Comparison of ENCODE assay signal across 1 cellular context in genomic region chr10:26438534-26439269, GRCh38.
TF ChIP-seq lines count a peak whose summit lies in the region.

No MANE protein-coding gene starts in this region.

TF ChIP-seq in SK-N-SH, 30 proteins besides CTCF, POLR2A, EP300 and RAD21 (continued from another document):
- TF ChIP-seq, protein P1, sequence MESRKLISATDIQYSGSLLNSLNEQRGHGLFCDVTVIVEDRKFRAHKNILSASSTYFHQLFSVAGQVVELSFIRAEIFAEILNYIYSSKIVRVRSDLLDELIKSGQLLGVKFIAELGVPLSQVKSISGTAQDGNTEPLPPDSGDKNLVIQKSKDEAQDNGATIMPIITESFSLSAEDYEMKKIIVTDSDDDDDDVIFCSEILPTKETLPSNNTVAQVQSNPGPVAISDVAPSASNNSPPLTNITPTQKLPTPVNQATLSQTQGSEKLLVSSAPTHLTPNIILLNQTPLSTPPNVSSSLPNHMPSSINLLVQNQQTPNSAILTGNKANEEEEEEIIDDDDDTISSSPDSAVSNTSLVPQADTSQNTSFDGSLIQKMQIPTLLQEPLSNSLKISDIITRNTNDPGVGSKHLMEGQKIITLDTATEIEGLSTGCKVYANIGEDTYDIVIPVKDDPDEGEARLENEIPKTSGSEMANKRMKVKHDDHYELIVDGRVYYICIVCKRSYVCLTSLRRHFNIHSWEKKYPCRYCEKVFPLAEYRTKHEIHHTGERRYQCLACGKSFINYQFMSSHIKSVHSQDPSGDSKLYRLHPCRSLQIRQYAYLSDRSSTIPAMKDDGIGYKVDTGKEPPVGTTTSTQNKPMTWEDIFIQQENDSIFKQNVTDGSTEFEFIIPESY (IDR thresholded peaks at IDR 0.05; ENCODE audit: borderline replicate concordance, low read depth): no peak
- TF ChIP-seq JUND (IDR thresholded peaks at IDR 0.05) (no peak), GATA2 (CRISPR knock-in tag; IDR thresholded peaks at IDR 0.05) (no peak), PBX3 (IDR thresholded peaks at IDR 0.05) (no peak), FOXM1 (IDR thresholded peaks at IDR 0.05; ENCODE audit: low read depth) (no peak), POLR2AphosphoS5 (IDR thresholded peaks at IDR 0.05; ENCODE audit: low read depth, low read length) (no peak), NFIC (IDR thresholded peaks at IDR 0.05; ENCODE audit: borderline replicate concordance) (no peak)
- TF ChIP-seq, protein P2, sequence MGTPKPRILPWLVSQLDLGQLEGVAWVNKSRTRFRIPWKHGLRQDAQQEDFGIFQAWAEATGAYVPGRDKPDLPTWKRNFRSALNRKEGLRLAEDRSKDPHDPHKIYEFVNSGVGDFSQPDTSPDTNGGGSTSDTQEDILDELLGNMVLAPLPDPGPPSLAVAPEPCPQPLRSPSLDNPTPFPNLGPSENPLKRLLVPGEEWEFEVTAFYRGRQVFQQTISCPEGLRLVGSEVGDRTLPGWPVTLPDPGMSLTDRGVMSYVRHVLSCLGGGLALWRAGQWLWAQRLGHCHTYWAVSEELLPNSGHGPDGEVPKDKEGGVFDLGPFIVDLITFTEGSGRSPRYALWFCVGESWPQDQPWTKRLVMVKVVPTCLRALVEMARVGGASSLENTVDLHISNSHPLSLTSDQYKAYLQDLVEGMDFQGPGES (IDR thresholded peaks at IDR 0.05; ENCODE audit: low read depth, low read length): no peak
